2 cellular contexts compared by ENCODE assay signal in genomic region chr9:87853843-87854242, GRCh38.
TF ChIP-seq lines count a peak whose summit lies in the region.

No MANE protein-coding gene starts in this region.

TF ChIP-seq in SK-N-SH, 30 proteins besides CTCF, POLR2A, EP300 and RAD21 (continued from another document):
- TF ChIP-seq USF1 (IDR thresholded peaks at IDR 0.05; ENCODE audit: borderline replicate concordance, low read depth), result no peak
- TF ChIP-seq MXI1 (IDR thresholded peaks at IDR 0.05; ENCODE audit: low read depth, low read length), result no peak
- no peak for TF ChIP-seq GABPA (IDR thresholded peaks at IDR 0.05; ENCODE audit: low read depth)
- TF ChIP-seq RFX5 (IDR thresholded peaks at IDR 0.05; ENCODE audit: low read length), result no peak
TF ChIP-seq in SK-N-SH: peak in this region for 0.

TF ChIP-seq in SK-N-SH treated with all-trans-retinoic acid at 6 μM for 48 hours, 23 proteins besides CTCF, POLR2A, EP300 and RAD21 (continued from another document):
- TF ChIP-seq ZC3H10 (CRISPR knock-in tag; IDR thresholded peaks at IDR 0.05) (no peak), ZNF70 (CRISPR knock-in tag; IDR thresholded peaks at IDR 0.05) (no peak), ARNTL (CRISPR knock-in tag; IDR thresholded peaks at IDR 0.05; ENCODE audit: borderline replicate concordance, low read depth) (no peak), ZFP30 (CRISPR knock-in tag; IDR thresholded peaks at IDR 0.05) (no peak), PATZ1 (CRISPR knock-in tag; IDR thresholded peaks at IDR 0.05; ENCODE audit: borderline replicate concordance) (no peak), ZFP3 (CRISPR knock-in tag; IDR thresholded peaks at IDR 0.05) (no peak)
TF ChIP-seq in SK-N-SH treated with all-trans-retinoic acid at 6 μM for 48 hours: peak in this region for 0.
